8 cellular contexts compared by ENCODE assay signal in genomic region chr1:204763773-204764427, GRCh38.
DNase-seq lines count a peak whose midpoint lies in the region; ATAC-seq and TF ChIP-seq lines count a peak whose summit lies in the region.

No MANE protein-coding gene starts in this region.

- intact Hi-C loops in ascending aorta (cut with DNase I): no loop called here

- peak overlapping the region; percentile 14 for H3K27ac Mint-ChIP-seq in T-helper 2 cell treated with Interferon-gamma antibody and Interleukin-4, amounts not matched to agents 5 μg/mL and 100 μg/mL, for 36 hours

- no peaks in the 10 kb centered on the region for H3K9me3 Mint-ChIP-seq in T-helper 2 cell treated with Interferon-gamma antibody and Interleukin-4, amounts not matched to agents 5 μg/mL and 100 μg/mL, for 36 hours

- peaks cover 32% of the 10 kb centered on the region for H3K27me3 Mint-ChIP-seq in T-helper 2 cell treated with Interferon-gamma antibody and Interleukin-4, amounts not matched to agents 5 μg/mL and 100 μg/mL, for 36 hours (ENCODE audit: low read depth)

- H3K4me1 Mint-ChIP-seq in T-helper 2 cell treated with Interferon-gamma antibody and Interleukin-4, amounts not matched to agents 5 μg/mL and 100 μg/mL, for 36 hours (ENCODE audit: low read depth): peaks cover 8% of the 10 kb centered on the region

- peak; percentile 85 for ATAC-seq in HG02571 (IDR thresholded peaks at IDR 0.05; ENCODE audit: unreplicated experiment)

- no peaks in the 10 kb centered on the region for H3K36me3 Mint-ChIP-seq in T-helper 2 cell treated with Interferon-gamma antibody and Interleukin-4, amounts not matched to agents 5 μg/mL and 100 μg/mL, for 36 hours (ENCODE audit: low read depth)

- TF ChIP-seq CTCF in ascending aorta (IDR thresholded peaks at IDR 0.05): peak in 2 of 3 experiments; percentile 52 to 55

- no peak overlapping the region for H3K9ac ChIP-seq in skeletal muscle satellite cell (ENCODE audit: low read depth, low read length)

- H3K9me3 ChIP-seq in ascending aorta: no peaks in the 10 kb centered on the region
- no peaks in the 10 kb centered on the region for H3K9me3 ChIP-seq in skeletal muscle satellite cell (replicated peaks; ENCODE audit: low read length)

- H3K4me1 ChIP-seq in ascending aorta: peaks cover 0 to 4% of the 10 kb centered on the region in 2 donors
- H3K4me1 ChIP-seq in skeletal muscle satellite cell (ENCODE audit: control insufficient read depth, insufficient read depth, low read length): peaks cover 11% of the 10 kb centered on the region

- no peaks in the 10 kb centered on the region for H3K36me3 ChIP-seq in ascending aorta
- no peaks in the 10 kb centered on the region for H3K36me3 ChIP-seq in skeletal muscle satellite cell (ENCODE audit: insufficient read depth, low read length)

- no peak overlapping the region for H3K27ac ChIP-seq in ascending aorta

- H3K4me3 Mint-ChIP-seq in T-helper 2 cell treated with Interferon-gamma antibody and Interleukin-4, amounts not matched to agents 5 μg/mL and 100 μg/mL, for 36 hours: peak overlapping the region; percentile 73

- H3K4me2 ChIP-seq in skeletal muscle satellite cell (ENCODE audit: low read length): peak overlapping the region; percentile 65

- H3K4me3 ChIP-seq in ascending aorta: no peak overlapping the region
- H3K4me3 ChIP-seq in skeletal muscle satellite cell (ENCODE audit: low read length): no peak overlapping the region

- DNase-seq in DMS79 treated with DMSO at 0.1 percent for 48 hours (lab: John Stamatoyannopoulos, UW) (peak; percentile 22), NCI-H1694 treated with DMSO at 0.1 percent for 48 hours (lab: John Stamatoyannopoulos, UW) (peak; percentile 77), ascending aorta (ENCODE audit: low spot score in 2 of 2) (peak in 1 of 2 donors; percentile 71), hypothalamus (lab: John Stamatoyannopoulos, UW) (peak in 47 of 51 donors; percentile 6 to 79 (median 50)), epidermal melanocyte (ENCODE audit: insufficient read length, low spot score) (no peak)
- DNase-seq in T-helper 2 cell treated with Interferon-gamma antibody and Interleukin-4, amounts not matched to agents 5 μg/mL and 100 μg/mL, for 36 hours (ENCODE audit: low spot score): peak; percentile 84

- H3K27me3 ChIP-seq in ascending aorta: no peaks in the 10 kb centered on the region
- peaks cover 43% of the 10 kb centered on the region for H3K27me3 ChIP-seq in skeletal muscle satellite cell (ENCODE audit: control insufficient read depth, insufficient read depth, low read length)
